9 cellular contexts compared by ENCODE assay signal in the genomic region with DNA sequence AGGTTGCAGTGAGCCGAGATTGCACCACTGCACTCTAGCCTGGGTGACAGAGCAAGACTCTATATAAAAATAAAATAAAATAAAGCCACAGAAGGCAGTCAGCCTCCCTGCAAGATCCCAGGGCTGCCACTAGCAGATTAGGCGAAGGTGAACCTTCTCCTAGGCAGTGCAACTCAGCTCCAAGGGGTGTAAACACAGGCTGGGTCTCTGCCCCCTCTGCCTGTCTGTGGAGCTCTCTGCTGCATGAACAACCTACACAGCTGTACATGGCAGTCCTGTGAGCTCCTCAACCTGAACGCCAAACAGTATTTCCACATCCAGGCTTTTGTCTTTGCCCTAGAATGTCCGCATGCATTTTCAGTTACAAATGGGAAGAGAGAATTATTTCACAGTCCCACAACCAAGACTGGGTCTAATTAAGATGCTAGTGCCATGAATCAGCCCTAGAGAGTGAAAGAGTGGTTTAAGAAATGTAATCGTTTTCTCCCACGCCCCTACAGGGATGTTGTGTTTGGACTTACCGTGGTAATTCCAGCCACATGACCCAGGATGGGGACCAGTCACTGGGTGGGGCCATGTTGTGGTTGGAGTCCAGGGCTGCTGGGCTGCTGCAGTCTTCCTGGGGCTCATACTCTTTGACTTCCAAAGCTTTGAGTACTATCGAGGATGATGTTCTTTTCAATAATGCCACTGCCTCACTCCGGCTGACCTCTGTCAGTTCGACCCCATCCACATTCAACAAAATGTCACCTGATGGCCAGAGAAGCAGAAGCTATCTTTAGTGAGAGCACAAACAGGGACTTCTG.
DNase-seq lines count a peak whose midpoint lies in the region; ATAC-seq and TF ChIP-seq lines count a peak whose summit lies in the region.
"Had no signal": no experiment of that assay in that cellular context is flagged by ENCODE, and none has a peak within 500 bp of the region (broad histone marks: within the 10 kb centered on the region; RNA-seq: fewer than 3 reads in every experiment).

No MANE protein-coding gene starts in this region.

- H3K9me3 ChIP-seq in right cardiac atrium (ENCODE audit: control insufficient read depth, low read length), result no peaks in the 10 kb centered on the region
- 0 out of 2 replicates have a peak, but pooled peaks cover 5% of the 10 kb centered on the region for H3K9me3 ChIP-seq in iPS-20b (ENCODE audit: insufficient read depth, low read depth, low read length)
- no peaks in the 10 kb centered on the region for H3K9me3 ChIP-seq in vagina

- peak overlapping the region; percentile 67; the same call in 1 of the 2 replicates for H3K9ac ChIP-seq in iPS-20b (ENCODE audit: low read depth, low read length)

- intact Hi-C loops in right cardiac atrium (cut with DNase I) (no loop called here), cardiac septum (cut with DNase I) (no loop called here), vagina (cut with DNase I) (no loop called here)

- H3K4me1 ChIP-seq in right cardiac atrium (ENCODE audit: control insufficient read depth, insufficient read depth, low read length) (no peaks in the 10 kb centered on the region), iPS-20b (ENCODE audit: insufficient read depth, low read length) (peaks cover 50% of the 10 kb centered on the region; the same call in 1 of the 2 replicates), vagina (no peaks in the 10 kb centered on the region)

- no peak for TF ChIP-seq POLR2A in vagina (IDR thresholded peaks at IDR 0.05)

- H3K27me3 ChIP-seq in right cardiac atrium (ENCODE audit: control insufficient read depth, insufficient read depth) (no peaks in the 10 kb centered on the region), iPS-20b (ENCODE audit: insufficient read depth, low read length) (no peaks in the 10 kb centered on the region), vagina (no peaks in the 10 kb centered on the region)

- H3K27ac ChIP-seq in right cardiac atrium (ENCODE audit: low read length) (no peak overlapping the region), iPS-20b (ENCODE audit: low read length) (peak overlapping the region; percentile 90), vagina (peak overlapping the region; percentile 68)

- TF ChIP-seq CTCF in vagina (IDR thresholded peaks at IDR 0.05), result no peak

- WGBS in right cardiac atrium, result 82% methylated on average over 10 of the region's 10 CpGs

- ATAC-seq in right cardiac atrium, result peak; percentile 40 to 73

- H3K4me3 ChIP-seq in right cardiac atrium (ENCODE audit: low read length) (no peak overlapping the region), iPS-20b (ENCODE audit: low read length) (peak overlapping the region; percentile 38), vagina (no peak overlapping the region)

- no peak for DNase-seq in right cardiac atrium
- DNase-seq in cardiac septum (ENCODE audit: low spot score), result no peak
- DNase-seq in astrocyte of the hippocampus (ENCODE audit: low read depth, low spot score), result peak; percentile 97
- DNase-seq in vagina (ENCODE audit: extremely low spot score in 2 of 2), result no peak
- DNase-seq in SKM-1 (lab: John Stamatoyannopoulos, UW; ENCODE audit: unreplicated experiment), result no peak
- DNase-seq in NOMO-1 (lab: John Stamatoyannopoulos, UW; ENCODE audit: unreplicated experiment in 2 of 2), result no peak
- no peak for DNase-seq in middle frontal gyrus (ENCODE audit: extremely low spot score, low spot score)
- DNase-seq: stimulated activated CD4-positive, alpha-beta T cell treated with anti-CD3 and anti-CD28 coated beads, Interleukin-15, amount 100 ng/mL, for 24 hours had no signal

- H3K36me3 ChIP-seq in iPS-20b (ENCODE audit: insufficient read depth, low read depth, low read length), result 0 out of 2 replicates have a peak, but pooled peaks cover 5% of the 10 kb centered on the region
- no peaks in the 10 kb centered on the region for H3K36me3 ChIP-seq in vagina
